ENCODE assay signal across 1 cellular context in genomic region chr12:120437735-120438494, GRCh38.
TF ChIP-seq lines count a peak whose summit lies in the region.

COX6A1 (plus strand) TSS chr12:120438113; CDS start chr12:120438127, 14 bp downstream.

TF ChIP-seq in HepG2, 621 proteins besides CTCF, POLR2A, EP300 and RAD21 (continued from another document and continues in another):
- TF ChIP-seq FOXC1 (CRISPR knock-in tag; IDR thresholded peaks at IDR 0.05; ENCODE audit: borderline replicate concordance) (peak; percentile 55; the same call in 1 of the 2 replicates), MEIS2 (CRISPR knock-in tag; IDR thresholded peaks at IDR 0.05) (no peak), ZNF446 (CRISPR knock-in tag; IDR thresholded peaks at IDR 0.05) (no peak), ZFP91 (CRISPR knock-in tag; IDR thresholded peaks at IDR 0.05; ENCODE audit: borderline replicate concordance) (peak; percentile 71; the same call in 1 of the 2 replicates), DNMT3B (CRISPR knock-in tag; conservative IDR thresholded peaks at IDR 0.05) (no peak), CC2D1A (CRISPR knock-in tag; IDR thresholded peaks at IDR 0.05) (no peak), ZNF451 (CRISPR knock-in tag; IDR thresholded peaks at IDR 0.05) (no peak), ZNF510 (CRISPR knock-in tag; IDR thresholded peaks at IDR 0.05; ENCODE audit: low read depth) (no peak), ETV5 (CRISPR knock-in tag; IDR thresholded peaks at IDR 0.05; ENCODE audit: borderline replicate concordance) (peak; percentile 67; the same call in 1 of the 2 replicates), ZNF432 (CRISPR knock-in tag; IDR thresholded peaks at IDR 0.05; ENCODE audit: borderline replicate concordance) (no peak), ZBTB26 (CRISPR knock-in tag; IDR thresholded peaks at IDR 0.05; ENCODE audit: borderline replicate concordance) (peak; percentile 63; the same call in 1 of the 2 replicates), ZNF607 (CRISPR knock-in tag; IDR thresholded peaks at IDR 0.05; ENCODE audit: borderline replicate concordance) (no peak), ZNF350 (CRISPR knock-in tag; IDR thresholded peaks at IDR 0.05; ENCODE audit: borderline replicate concordance, low read depth) (no peak; the same call in 1 of the 2 replicates), ZNF678 (CRISPR knock-in tag; IDR thresholded peaks at IDR 0.05) (no peak), ADNP (CRISPR knock-in tag; IDR thresholded peaks at IDR 0.05) (no peak), ZNF431 (CRISPR knock-in tag; IDR thresholded peaks at IDR 0.05; ENCODE audit: borderline replicate concordance, low read depth) (no peak), ZSCAN20 (CRISPR knock-in tag; IDR thresholded peaks at IDR 0.05; ENCODE audit: borderline replicate concordance) (no peak), TOE1 (CRISPR knock-in tag; IDR thresholded peaks at IDR 0.05) (0 out of 2 replicates have a peak, but pooled peaks have one; percentile 51), E2F1 (CRISPR knock-in tag; IDR thresholded peaks at IDR 0.05) (no peak), ZNF570 (CRISPR knock-in tag; IDR thresholded peaks at IDR 0.05; ENCODE audit: borderline replicate concordance) (no peak), ZBTB38 (CRISPR knock-in tag; IDR thresholded peaks at IDR 0.05) (no peak), PRDM4 (CRISPR knock-in tag; IDR thresholded peaks at IDR 0.05; ENCODE audit: borderline replicate concordance) (no peak), ZMAT5 (CRISPR knock-in tag; IDR thresholded peaks at IDR 0.05; ENCODE audit: borderline replicate concordance, low read depth) (no peak), RFXAP (CRISPR knock-in tag; IDR thresholded peaks at IDR 0.05; ENCODE audit: borderline replicate concordance) (peak; percentile 68; the same call in 1 of the 2 replicates), XBP1 (CRISPR knock-in tag; IDR thresholded peaks at IDR 0.05) (no peak), STAG1 (CRISPR knock-in tag; IDR thresholded peaks at IDR 0.05) (no peak), ZKSCAN5 (CRISPR knock-in tag; IDR thresholded peaks at IDR 0.05) (0 out of 2 replicates have a peak, but pooled peaks have one; percentile 23), ZSCAN31 (CRISPR knock-in tag; IDR thresholded peaks at IDR 0.05; ENCODE audit: low read depth) (no peak), ZNF143 (CRISPR knock-in tag; IDR thresholded peaks at IDR 0.05) (peak; percentile 46; the same call in 1 of the 2 replicates), MAFG (CRISPR knock-in tag; IDR thresholded peaks at IDR 0.05) (no peak), FOXK2 (IDR thresholded peaks at IDR 0.05) (no peak), KIAA2018 (CRISPR knock-in tag; IDR thresholded peaks at IDR 0.05; ENCODE audit: borderline replicate concordance) (no peak), MBNL3 (CRISPR knock-in tag; conservative IDR thresholded peaks at IDR 0.05) (no peak), ZNF724P (CRISPR knock-in tag; IDR thresholded peaks at IDR 0.05; ENCODE audit: borderline replicate concordance) (no peak), SCMH1 (CRISPR knock-in tag; IDR thresholded peaks at IDR 0.05; ENCODE audit: borderline replicate concordance) (no peak), TGIF2 (CRISPR knock-in tag; IDR thresholded peaks at IDR 0.05) (no peak), FOXA3 (CRISPR knock-in tag; IDR thresholded peaks at IDR 0.05) (0 out of 2 replicates have a peak, but pooled peaks have one; percentile 13), BATF2 (CRISPR knock-in tag; IDR thresholded peaks at IDR 0.05) (no peak), HINFP (CRISPR knock-in tag; IDR thresholded peaks at IDR 0.05; ENCODE audit: low read depth) (no peak), ZNF503 (CRISPR knock-in tag; IDR thresholded peaks at IDR 0.05) (peak; percentile 48; the same call in 1 of the 2 replicates), PRMT3 (CRISPR knock-in tag; IDR thresholded peaks at IDR 0.05; ENCODE audit: borderline replicate concordance, low read depth) (no peak), ZNF441 (CRISPR knock-in tag; IDR thresholded peaks at IDR 0.05; ENCODE audit: borderline replicate concordance) (no peak), ZNF264 (CRISPR knock-in tag; IDR thresholded peaks at IDR 0.05) (peak; percentile 47; the same call in 1 of the 2 replicates), IRF2 (CRISPR knock-in tag; IDR thresholded peaks at IDR 0.05) (0 out of 2 replicates have a peak, but pooled peaks have one; percentile 11)
